In the genomic region with DNA sequence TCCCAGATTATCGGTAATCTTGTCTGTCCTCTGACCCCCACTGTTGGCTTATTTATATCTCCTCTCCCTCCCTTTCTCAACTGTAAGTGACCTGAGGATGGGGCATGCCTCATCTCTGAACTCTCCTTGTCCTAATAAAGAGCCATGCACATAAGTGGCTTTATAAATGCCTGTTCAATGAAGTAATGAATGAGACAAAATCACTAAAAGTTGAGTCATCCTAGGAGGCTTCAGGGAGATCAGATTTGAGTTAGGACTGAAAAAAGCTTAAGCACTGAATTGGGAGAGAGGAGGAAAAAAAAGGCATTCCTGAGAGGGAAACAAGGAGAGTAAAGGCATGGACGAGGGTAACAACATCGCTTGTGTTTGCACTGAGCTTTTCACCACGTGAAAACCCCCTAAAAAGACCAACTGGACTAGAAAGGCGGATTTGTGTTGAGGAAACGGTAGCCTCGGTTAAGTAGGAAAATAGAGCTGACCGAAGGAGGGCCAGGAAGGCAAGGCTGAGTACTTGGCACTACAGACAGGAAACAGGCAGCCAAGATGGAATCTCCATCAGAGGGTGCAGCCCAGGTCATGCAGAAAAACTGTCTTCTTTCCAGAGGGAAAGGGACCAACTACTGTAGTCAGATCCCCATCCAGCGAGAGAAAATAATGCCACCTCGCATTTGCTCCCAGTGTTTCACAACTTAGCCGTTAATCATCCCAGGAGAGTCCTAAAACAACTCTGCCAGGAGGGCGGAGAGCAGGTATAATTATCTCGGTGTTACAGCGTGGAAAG, we compare ENCODE assay signal across 8 cellular contexts.
DNase-seq lines count a peak whose midpoint lies in the region; ATAC-seq and TF ChIP-seq lines count a peak whose summit lies in the region.

No MANE protein-coding gene starts in this region.

- no peaks in the 10 kb centered on the region for H3K27me3 ChIP-seq in RWPE2 (ENCODE audit: insufficient read depth, poor library complexity, severe bottlenecking)

- H3K9me3 ChIP-seq in RWPE2 (ENCODE audit: severe bottlenecking), result no peaks in the 10 kb centered on the region

- peaks cover 75% of the 10 kb centered on the region for H3K4me1 ChIP-seq in RWPE2 (ENCODE audit: insufficient read depth, poor library complexity, severe bottlenecking)

- no peak overlapping the region for H3K4me3 ChIP-seq in RWPE2 (ENCODE audit: severe bottlenecking)

- peak; percentile 54 for ATAC-seq in RWPE2 (ENCODE audit: low read depth)
- ATAC-seq in HG03025 (IDR thresholded peaks at IDR 0.05; ENCODE audit: low FRiP score, unreplicated experiment), result no peak

- peak; percentile 97 for DNase-seq in EL
- no peak for DNase-seq in RWPE2 (ENCODE audit: low spot score)
- DNase-seq in fibroblast of the conjunctiva (ENCODE audit: low read depth), result peak; percentile 65
- DNase-seq in retina, result peak; percentile 22
- no peak for DNase-seq in KG1 (lab: John Stamatoyannopoulos, UW)
- DNase-seq in NCI-H446 (lab: John Stamatoyannopoulos, UW), result no peak
- DNase-seq in activated CD4-positive, alpha-beta T cell treated with anti-CD3 and anti-CD28 coated beads, Interleukin-2, amount 50 U/mL, for 1 hour, result no peak

- TF ChIP-seq CTCF in RWPE2 (IDR thresholded peaks at IDR 0.05; ENCODE audit: poor library complexity, severe bottlenecking), result no peak

- H3K36me3 ChIP-seq in RWPE2 (ENCODE audit: low read depth), result peaks cover 5% of the 10 kb centered on the region; the same call in 1 of the 2 replicates

- H3K27ac ChIP-seq in RWPE2 (ENCODE audit: poor library complexity, severe bottlenecking), result peak overlapping the region; percentile 98

Comparison
In these comparisons a context has a peak if more than half of its experiments do, and no peak if none do; other contexts are left out.
1. DNase-seq: peak in EL (single experiment), fibroblast of the conjunctiva (single experiment) and retina (single experiment); none in RWPE2 (single experiment), KG1 (single experiment), NCI-H446 (0 of 2) and activated CD4-positive, alpha-beta T cell treated with anti-CD3 and anti-CD28 coated beads, Interleukin-2, amount 50 U/mL, for 1 hour (single experiment).